In the genomic region with DNA sequence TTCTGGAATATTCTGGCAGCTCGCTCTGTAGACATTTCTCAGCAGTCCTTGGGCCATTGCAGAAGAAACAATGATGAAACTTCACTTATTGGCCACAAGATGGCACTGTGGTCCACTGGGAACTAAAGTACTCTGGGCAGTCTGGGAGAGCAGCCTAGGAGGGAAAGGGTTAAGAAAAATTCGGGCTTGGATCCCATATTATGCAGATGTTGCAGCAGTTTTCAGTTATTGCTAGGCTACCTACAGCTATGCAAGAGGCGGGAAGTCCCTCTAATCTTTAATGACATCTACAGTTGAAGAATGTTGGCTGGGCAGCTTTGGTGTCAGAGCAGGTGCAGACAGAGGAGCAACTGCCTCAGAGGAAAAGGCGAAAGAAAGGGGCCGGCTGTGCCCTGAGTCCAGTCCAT, we compare ENCODE assay signal across 8 cellular contexts.
DNase-seq lines count a peak whose midpoint lies in the region; ATAC-seq, FAIRE-seq and TF ChIP-seq lines count a peak whose summit lies in the region.

No MANE protein-coding gene starts in this region.

- 0% methylated on average over 5 of the region's 5 CpGs for WGBS in GM12878 (ENCODE audit: insufficient coverage, insufficient replicate concordance, low lambda C conversion rate, missing lambda C conversion rate)

- SMC1A ChIA-PET in GM12878 (lab: Charles Lee; ENCODE audit: uncharacterized antibody, unreplicated experiment) = interaction anchor here (0.7 to 1.3 kb wide), 4 partner anchors 11 to 352 kb away, joined by 3 to 5 read pairs (median 4); no protein-coding TSS in a partner anchor

- H3K27me3 ChIP-seq in DND-41 (ENCODE audit: insufficient read depth, low read length, poor library complexity) = no peaks in the 10 kb centered on the region
- peaks cover 0 to 2% of the 10 kb centered on the region in 2 experiments; a peak in 1 of 4 replicates for H3K27me3 ChIP-seq in GM12878 (replicated peaks in 1 of 2; ENCODE audit: control insufficient read depth in 2 of 2, insufficient read depth in 2 of 2, low read length in 1 of 2)

- H4K20me1 ChIP-seq in DND-41 (ENCODE audit: insufficient read depth, low read length) = no peaks in the 10 kb centered on the region
- no peaks in the 10 kb centered on the region for H4K20me1 ChIP-seq in GM12878 (ENCODE audit: control insufficient read depth, insufficient read depth)

- FAIRE-seq in GM12878 (lab: Jason Lieb, UNC) = peak; percentile 49

- in situ Hi-C loops in GM12878 (cut with MboI) = no loop called here

- H2AFZ ChIP-seq in DND-41 (ENCODE audit: low read depth, low read length) (no peak overlapping the region), GM12878 (ENCODE audit: control insufficient read depth, low read depth, low read length) (no peak overlapping the region)

- intact Hi-C loops in GM12878 (cut with micrococcal nuclease; ENCODE audit: unreplicated experiment) = no loop called here

- H3K9me3 ChIP-seq in DND-41 (ENCODE audit: insufficient read depth, low read length, severe bottlenecking) = no peaks in the 10 kb centered on the region
- H3K9me3 ChIP-seq in GM12878 (replicated peaks; ENCODE audit: control insufficient read depth, insufficient read depth, low read length) = no peaks in the 10 kb centered on the region

- H3K27ac Mint-ChIP-seq in stimulated activated naive CD8-positive, alpha-beta T cell treated with anti-CD3 and anti-CD28 coated beads, Interleukin-15, amount 100 ng/mL, for 72 hours = no peak overlapping the region

- no TSS peak for BruUV-seq in GM12878 (replicated peaks; lab: Mats Ljungman, UMichigan)

- peak overlapping the region; percentile 22 to 27 for H3K4me3 Mint-ChIP-seq in stimulated activated naive CD8-positive, alpha-beta T cell treated with anti-CD3 and anti-CD28 coated beads, Interleukin-15, amount 100 ng/mL, for 72 hours

- ATAC-seq in DND-41 (ENCODE audit: insufficient read depth, low read depth) = peak; percentile 68
- peak; percentile 78 for ATAC-seq in GM19043 (IDR thresholded peaks at IDR 0.05; ENCODE audit: low read depth, unreplicated experiment)
- ATAC-seq in HG03135 (IDR thresholded peaks at IDR 0.05; ENCODE audit: unreplicated experiment) = peak; percentile 71
- ATAC-seq in GM12878 = peak; percentile 95
- ATAC-seq in stimulated activated naive CD8-positive, alpha-beta T cell treated with anti-CD3 and anti-CD28 coated beads, Interleukin-15, amount 100 ng/mL, for 72 hours = peak; percentile 63

- H3K79me2 ChIP-seq in DND-41 (ENCODE audit: insufficient read depth, low read length) (peaks cover 65% of the 10 kb centered on the region), GM12878 (ENCODE audit: control insufficient read depth, insufficient read depth, low read length) (no peaks in the 10 kb centered on the region)

- H3K27ac ChIP-seq in DND-41 (ENCODE audit: low read length) (peak overlapping the region; percentile 100), GM12878 (ENCODE audit: control insufficient read depth, insufficient read depth) (no peak overlapping the region)

- H3K36me3 ChIP-seq in DND-41 (ENCODE audit: insufficient read depth, low read length) (no peaks in the 10 kb centered on the region; the same call in 1 of the 2 replicates), GM12878 (ENCODE audit: control insufficient read depth in 2 of 2, insufficient read depth in 2 of 2, low read length in 1 of 2) (no peaks in the 10 kb centered on the region)

- TF ChIP-seq CTCF in DND-41 (IDR thresholded peaks at IDR 0.05; ENCODE audit: borderline replicate concordance, extremely low read depth, low read length, poor library complexity, severe bottlenecking) (peak; percentile 76), GM12878 (IDR thresholded peaks at IDR 0.05 in 2 of 3, conservative IDR thresholded peaks at IDR 0.05 in 1 of 3; ENCODE audit: control insufficient read depth in 2 of 3, extremely low read depth in 1 of 3, insufficient read depth in 1 of 3, low read depth in 3 of 3, low read length in 3 of 3) (peak; percentile 61 to 73 (median 64))

- DNase-seq in DND-41 (peak; percentile 74), NCI-H69 (lab: John Stamatoyannopoulos, UW) (peak; percentile 50), GM12878 (ENCODE audit: low read depth, low spot score) (no peak), iris pigment epithelial cell (ENCODE audit: low read depth) (peak; percentile 79)
- peak; percentile 19 to 33 for DNase-seq in stimulated activated naive CD8-positive, alpha-beta T cell treated with anti-CD3 and anti-CD28 coated beads, Interleukin-15, amount 100 ng/mL, for 72 hours
- no peak for DNase-seq in NK-92 treated with Interleukin-12 subunit alpha and Interleukin-12 subunit beta, amount 100 ng/mL, for 24 hours (lab: John Stamatoyannopoulos, UW)

- H3K27me3 Mint-ChIP-seq in stimulated activated naive CD8-positive, alpha-beta T cell treated with anti-CD3 and anti-CD28 coated beads, Interleukin-15, amount 100 ng/mL, for 72 hours = no peaks in the 10 kb centered on the region

- H3K4me3 ChIP-seq in DND-41 (ENCODE audit: low read depth in 1 of 2, low read length in 2 of 2) = peak overlapping the region in 1 of 2 experiments; percentile 14; a peak in 1 of 4 replicates
- H3K4me3 ChIP-seq in GM12878 = no peak overlapping the region

- CTCF ChIA-PET in GM12878 (lab: Yijun Ruan, JAX) = interaction anchor here (0.7 to 20.9 kb wide), 21 partner anchors 10 to 756 kb away, joined by 3 to 205 read pairs (median 4); no protein-coding TSS in a partner anchor

- POLR2A ChIA-PET in GM12878 (lab: Charles Lee) = no interaction called here

- RAD21 ChIA-PET in GM12878 (lab: Charles Lee; ENCODE audit: unreplicated experiment) = interaction anchor here (0.9 to 1.5 kb wide), 2 partner anchors 24 to 56 kb away, joined by 3 read pairs; no protein-coding TSS in a partner anchor

- peak overlapping the region; percentile 73 for H3K9ac ChIP-seq in DND-41 (ENCODE audit: low read depth, low read length)
- no peak overlapping the region for H3K9ac ChIP-seq in GM12878 (ENCODE audit: control insufficient read depth, insufficient read depth, low read length)

- peak; percentile 62 for TF ChIP-seq RAD21 in GM12878 (IDR thresholded peaks at IDR 0.05; ENCODE audit: insufficient read depth, low read depth, low read length)

- no peak for TF ChIP-seq POLR2A in GM12878 (IDR thresholded peaks at IDR 0.05; ENCODE audit: low read depth, low read length)

- TF ChIP-seq EP300 in GM12878 (IDR thresholded peaks at IDR 0.05; ENCODE audit: borderline replicate concordance in 1 of 2, control insufficient read depth in 1 of 2, low read depth in 2 of 2, low read length in 2 of 2) = no peak

- peaks cover 47% of the 10 kb centered on the region for H3K4me1 Mint-ChIP-seq in stimulated activated naive CD8-positive, alpha-beta T cell treated with anti-CD3 and anti-CD28 coated beads, Interleukin-15, amount 100 ng/mL, for 72 hours

- peaks cover 99% of the 10 kb centered on the region for H3K4me1 ChIP-seq in DND-41 (ENCODE audit: insufficient read depth, low read length)
- no peaks in the 10 kb centered on the region for H3K4me1 ChIP-seq in GM12878 (ENCODE audit: control insufficient read depth, insufficient read depth, low read length)

- H3K4me2 ChIP-seq in DND-41 (ENCODE audit: insufficient read depth, low read length) (peak overlapping the region; percentile 42; the same call in 1 of the 2 replicates), GM12878 (ENCODE audit: control insufficient read depth, insufficient read depth) (no peak overlapping the region)

- H3K9me3 Mint-ChIP-seq in stimulated activated naive CD8-positive, alpha-beta T cell treated with anti-CD3 and anti-CD28 coated beads, Interleukin-15, amount 100 ng/mL, for 72 hours = no peaks in the 10 kb centered on the region

TF ChIP-seq in GM12878, 131 proteins besides CTCF, POLR2A, EP300 and RAD21:
- peak; percentile 42; the same call in 1 of the 2 replicates for TF ChIP-seq SMC3 (IDR thresholded peaks at IDR 0.05; ENCODE audit: borderline replicate concordance, low read length)
- no peak for TF ChIP-seq WRNIP1 (IDR thresholded peaks at IDR 0.05; ENCODE audit: borderline replicate concordance, low read depth, low read length)

Comparison
In these comparisons a context has a peak if more than half of its experiments do, and no peak if none do; other contexts are left out.
1. DNase-seq: peak in DND-41 (single experiment), NCI-H69 (single experiment), iris pigment epithelial cell (single experiment) and stimulated activated naive CD8-positive, alpha-beta T cell treated with anti-CD3 and anti-CD28 coated beads, Interleukin-15, amount 100 ng/mL, for 72 hours (2 of 2); none in GM12878 (single experiment) and NK-92 treated with Interleukin-12 subunit alpha and Interleukin-12 subunit beta, amount 100 ng/mL, for 24 hours (single experiment).
2. Peak in every context shown above with its lines, with median percentiles within 50 percentile points of each other: ATAC-seq.